1 cellular context compared by ENCODE assay signal in genomic region chr4:170026253-170026991, GRCh38.
TF ChIP-seq lines count a peak whose summit lies in the region.

TSS of gene MFAP3L (minus strand) at chr4:170026395. CDS start at chr4:170005877, 20,518 bp downstream.

TF ChIP-seq in HCT116, 20 proteins besides CTCF, POLR2A, EP300 and RAD21 (continued from another document):
- 0 out of 2 replicates have a peak, but pooled peaks have one; percentile 14 for TF ChIP-seq EGR1 (IDR thresholded peaks at IDR 0.05; ENCODE audit: low read depth)
- no peak for TF ChIP-seq FOSL1 (IDR thresholded peaks at IDR 0.05; ENCODE audit: low read depth)
- TF ChIP-seq CEBPB (IDR thresholded peaks at IDR 0.05; ENCODE audit: low read depth) = no peak
- peak; percentile 60 for TF ChIP-seq SP1 (IDR thresholded peaks at IDR 0.05; ENCODE audit: low read depth)
- no peak for TF ChIP-seq EZH2phosphoT487 (IDR thresholded peaks at IDR 0.05; ENCODE audit: borderline replicate concordance)
- no peak for TF ChIP-seq JUND (IDR thresholded peaks at IDR 0.05)
